In the genomic region with DNA sequence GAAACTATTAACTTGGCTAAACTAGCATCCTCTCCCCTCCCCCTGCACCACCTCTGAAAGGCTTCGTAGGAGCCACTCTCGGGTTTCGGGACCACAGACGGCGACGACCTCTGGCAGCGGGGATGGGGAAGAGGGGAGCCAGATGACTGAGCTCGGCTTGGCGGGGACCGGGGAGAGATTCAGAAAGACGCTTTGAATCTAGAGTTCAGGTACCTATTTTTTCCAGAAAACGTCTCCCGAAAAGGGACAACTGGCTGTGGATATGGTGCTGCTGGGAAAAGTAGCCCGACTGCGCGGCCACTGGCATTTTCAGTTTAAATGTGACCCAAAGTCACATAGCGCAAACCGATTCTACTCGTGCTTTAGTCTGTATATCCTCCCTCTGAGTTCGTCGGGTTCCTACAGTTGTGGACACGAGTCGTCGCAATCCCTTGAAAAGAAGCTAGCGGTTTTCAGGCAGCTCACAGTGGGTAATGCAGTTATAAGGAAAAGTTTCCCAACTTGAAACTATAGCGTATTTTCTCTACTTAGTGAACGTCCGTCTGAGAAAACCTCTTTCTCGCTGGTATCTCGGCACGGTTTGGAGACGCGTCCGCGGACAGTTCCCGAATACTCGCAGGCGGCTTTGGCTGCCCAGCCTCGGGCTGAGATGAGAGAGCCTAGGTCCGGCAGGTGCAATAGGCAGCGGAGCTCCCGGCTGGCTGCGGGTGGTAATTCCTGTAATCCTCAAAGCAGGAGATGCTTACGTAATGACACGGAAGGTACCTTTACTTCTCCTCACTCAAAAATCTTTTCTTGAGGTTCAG, we compare ENCODE assay signal across 9 cellular contexts. TPM values are rescaled to one million over a fixed set of nuclear protein-coding genes. Genes with fewer than 3 reads are reported as not detected.
DNase-seq lines count a peak whose midpoint lies in the region; ATAC-seq and TF ChIP-seq lines count a peak whose summit lies in the region.
"Had no signal": no experiment of that assay in that cellular context is flagged by ENCODE, and none has a peak within 500 bp of the region (broad histone marks: within the 10 kb centered on the region; RNA-seq: fewer than 3 reads in every experiment).

No MANE protein-coding gene starts in this region.

- TF ChIP-seq CTCF in AG10803 (conservative IDR thresholded peaks at IDR 0.05; ENCODE audit: low read length): no peak
- no peak for TF ChIP-seq CTCF in HFFc6 (IDR thresholded peaks at IDR 0.05)
- TF ChIP-seq CTCF in WERI-Rb-1 (IDR thresholded peaks at IDR 0.05; ENCODE audit: low read depth, low read length): no peak
- TF ChIP-seq CTCF in neural crest cell (conservative IDR thresholded peaks at IDR 0.05): no peak

- H3K27me3 ChIP-seq in WERI-Rb-1 (ENCODE audit: insufficient read depth, low read depth, severe bottlenecking): peaks cover 15% of the 10 kb centered on the region

- H3K9me3 Mint-ChIP-seq in HFFc6: no peaks in the 10 kb centered on the region
- no peaks in the 10 kb centered on the region for H3K9me3 Mint-ChIP-seq in neural crest cell
- H3K9me3 Mint-ChIP-seq: central memory CD8-positive, alpha-beta T cell had no signal

- H3K4me1 Mint-ChIP-seq in HFFc6 (ENCODE audit: low read depth) (peaks cover 25% of the 10 kb centered on the region), neural crest cell (peaks cover 30% of the 10 kb centered on the region)
- H3K4me1 Mint-ChIP-seq: central memory CD8-positive, alpha-beta T cell had no signal

- H3K27me3 Mint-ChIP-seq in HFFc6 (ENCODE audit: insufficient read depth) (peaks cover 33% of the 10 kb centered on the region), neural crest cell (ENCODE audit: low read depth) (peaks cover 57% of the 10 kb centered on the region)

- H3K4me3 Mint-ChIP-seq in HFFc6 (peak overlapping the region; percentile 79), neural crest cell (peak overlapping the region; percentile 87)

- H3K27ac Mint-ChIP-seq in HFFc6: no peak overlapping the region
- no peak overlapping the region for H3K27ac Mint-ChIP-seq in neural crest cell (ENCODE audit: unreplicated experiment)

- no peak for ATAC-seq in GM21576 (IDR thresholded peaks at IDR 0.05; ENCODE audit: unreplicated experiment)

- no peak overlapping the region for H3K27ac ChIP-seq in WERI-Rb-1

- DNase-seq in AG10803 (ENCODE audit: low read depth): peak; percentile 5
- no peak for DNase-seq in HFFc6
- peak; percentile 67 for DNase-seq in WERI-Rb-1
- peak; percentile 22 for DNase-seq in globus pallidus (ENCODE audit: low spot score)
- peak; percentile 18 for DNase-seq in neural crest cell (ENCODE audit: low read depth, low spot score)
- no peak for DNase-seq in activated CD4-positive, alpha-beta T cell treated with anti-CD3 and anti-CD28 coated beads for 1 hour
- no peak for DNase-seq in HCEC 1CT

- no peaks in the 10 kb centered on the region for H3K36me3 Mint-ChIP-seq in HFFc6 (ENCODE audit: low read depth)
- no peaks in the 10 kb centered on the region for H3K36me3 Mint-ChIP-seq in neural crest cell (ENCODE audit: low read depth)

- H3K36me3 ChIP-seq in WERI-Rb-1: no peaks in the 10 kb centered on the region

- H3K9me3 ChIP-seq in WERI-Rb-1 (ENCODE audit: severe bottlenecking): no peaks in the 10 kb centered on the region

- H3K4me3 ChIP-seq in AG10803 (ENCODE audit: low read length) (peak overlapping the region; percentile 12; the same call in 1 of the 2 replicates), WERI-Rb-1 (ENCODE audit: low read depth, low read length) (peak overlapping the region; percentile 64)

RNA-seq across cellular contexts. Expression of a gene that starts 1.3 kb away (rescaled TPM):
- under 1 TPM; 0.05 to 0.23 (median 0.16) TPM for total RNA-seq in HFFc6 (2021; fragmentation: NEBNext Ultra II Directional; extraction: Animal tissue kit (Norgen Biotek cat#: 25700))
- 0.73 and 0.96 TPM in 2 replicates for total RNA-seq in neural crest cell

Comparison
In these comparisons a context has a peak if more than half of its experiments do, and no peak if none do; other contexts are left out.
1. DNase-seq: peak in AG10803 (single experiment), WERI-Rb-1 (single experiment), globus pallidus (single experiment) and neural crest cell (single experiment); none in HFFc6 (single experiment), activated CD4-positive, alpha-beta T cell treated with anti-CD3 and anti-CD28 coated beads for 1 hour (single experiment) and HCEC 1CT (single experiment).